Comparison of ENCODE assay signal across 1 cellular context in the genomic region with DNA sequence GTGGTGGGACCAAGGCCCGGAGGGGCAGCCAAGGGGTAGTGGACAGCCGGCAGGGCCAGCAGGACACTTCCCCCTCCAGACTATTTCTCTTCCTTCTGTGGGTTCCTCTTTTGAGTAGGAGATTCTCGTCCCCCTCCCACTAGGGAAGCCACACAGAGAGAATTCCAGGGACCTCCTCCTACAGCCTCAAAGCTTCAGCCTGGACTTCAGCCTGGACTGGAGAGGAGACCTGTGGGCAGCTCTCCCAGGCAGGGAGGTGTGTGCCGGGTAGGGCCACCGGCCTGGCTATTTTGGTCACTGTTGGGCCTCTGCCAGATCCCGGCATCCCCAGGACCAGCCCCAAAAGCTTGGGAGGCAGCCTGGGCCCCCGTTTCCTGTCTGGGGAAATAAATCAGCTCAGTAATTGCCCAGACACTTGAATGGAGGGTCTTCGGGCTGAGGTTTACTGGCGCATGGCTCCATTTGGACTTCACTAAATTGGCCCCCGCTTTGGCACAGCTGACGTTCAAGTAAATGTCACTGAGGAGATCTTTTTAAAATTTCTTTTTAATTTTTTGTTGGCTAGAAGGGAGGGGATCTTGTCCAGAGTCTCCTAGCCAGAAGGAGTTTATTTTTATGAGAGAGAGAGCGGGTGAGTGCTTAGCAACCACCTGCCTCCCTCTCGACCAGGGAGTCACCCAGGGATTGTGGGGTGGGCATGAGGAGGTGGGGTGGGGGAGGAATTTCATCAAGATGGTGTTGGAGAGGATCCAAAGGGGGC.
TF ChIP-seq lines count a peak whose summit lies in the region.

No MANE protein-coding gene starts in this region.

TF ChIP-seq in HepG2, 621 proteins besides CTCF, POLR2A, EP300 and RAD21 (continued from another document):
- TF ChIP-seq, protein P1, sequence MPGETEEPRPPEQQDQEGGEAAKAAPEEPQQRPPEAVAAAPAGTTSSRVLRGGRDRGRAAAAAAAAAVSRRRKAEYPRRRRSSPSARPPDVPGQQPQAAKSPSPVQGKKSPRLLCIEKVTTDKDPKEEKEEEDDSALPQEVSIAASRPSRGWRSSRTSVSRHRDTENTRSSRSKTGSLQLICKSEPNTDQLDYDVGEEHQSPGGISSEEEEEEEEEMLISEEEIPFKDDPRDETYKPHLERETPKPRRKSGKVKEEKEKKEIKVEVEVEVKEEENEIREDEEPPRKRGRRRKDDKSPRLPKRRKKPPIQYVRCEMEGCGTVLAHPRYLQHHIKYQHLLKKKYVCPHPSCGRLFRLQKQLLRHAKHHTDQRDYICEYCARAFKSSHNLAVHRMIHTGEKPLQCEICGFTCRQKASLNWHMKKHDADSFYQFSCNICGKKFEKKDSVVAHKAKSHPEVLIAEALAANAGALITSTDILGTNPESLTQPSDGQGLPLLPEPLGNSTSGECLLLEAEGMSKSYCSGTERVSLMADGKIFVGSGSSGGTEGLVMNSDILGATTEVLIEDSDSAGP (CRISPR knock-in tag; IDR thresholded peaks at IDR 0.05; ENCODE audit: borderline replicate concordance) = 0 out of 2 replicates have a peak, but pooled peaks have one; percentile 23
- TF ChIP-seq ASH2L (IDR thresholded peaks at IDR 0.05; ENCODE audit: insufficient read length, low read depth, low read length) (no peak), MEIS1 (CRISPR knock-in tag; IDR thresholded peaks at IDR 0.05; ENCODE audit: borderline replicate concordance) (peak; percentile 6; the same call in 1 of the 2 replicates), JDP2 (CRISPR knock-in tag; IDR thresholded peaks at IDR 0.05; ENCODE audit: borderline replicate concordance) (no peak), HNRNPL (IDR thresholded peaks at IDR 0.05; ENCODE audit: low read depth, low read length) (0 out of 2 replicates have a peak, but pooled peaks have one; percentile 12), SSRP1 (CRISPR knock-in tag; IDR thresholded peaks at IDR 0.05) (no peak), MXI1 (IDR thresholded peaks at IDR 0.05; ENCODE audit: borderline replicate concordance, low read depth, low read length) (0 out of 3 replicates have a peak, but pooled peaks have one; percentile 12), ZNF577 (CRISPR knock-in tag; IDR thresholded peaks at IDR 0.05; ENCODE audit: borderline replicate concordance, low read depth) (no peak), SETDB1 (CRISPR knock-in tag; IDR thresholded peaks at IDR 0.05; ENCODE audit: borderline replicate concordance) (no peak), ZNF883 (CRISPR knock-in tag; IDR thresholded peaks at IDR 0.05; ENCODE audit: not compliant biosample characterization) (no peak), CHD4 (IDR thresholded peaks at IDR 0.05; ENCODE audit: borderline replicate concordance, low read length) (no peak), FOXK2 (IDR thresholded peaks at IDR 0.05) (no peak), SOX6 (IDR thresholded peaks at IDR 0.05) (no peak), SOX6 (CRISPR knock-in tag; IDR thresholded peaks at IDR 0.05) (0 out of 2 replicates have a peak, but pooled peaks have one; percentile 8), ZNF788 (CRISPR knock-in tag; IDR thresholded peaks at IDR 0.05; ENCODE audit: borderline replicate concordance) (no peak), MEF2D (CRISPR knock-in tag; IDR thresholded peaks at IDR 0.05) (0 out of 2 replicates have a peak, but pooled peaks have one; percentile 24), TEAD3 (CRISPR knock-in tag; optimal IDR thresholded peaks at IDR 0.05; ENCODE audit: borderline replicate concordance) (peak; percentile 39)
- TF ChIP-seq, protein P2, sequence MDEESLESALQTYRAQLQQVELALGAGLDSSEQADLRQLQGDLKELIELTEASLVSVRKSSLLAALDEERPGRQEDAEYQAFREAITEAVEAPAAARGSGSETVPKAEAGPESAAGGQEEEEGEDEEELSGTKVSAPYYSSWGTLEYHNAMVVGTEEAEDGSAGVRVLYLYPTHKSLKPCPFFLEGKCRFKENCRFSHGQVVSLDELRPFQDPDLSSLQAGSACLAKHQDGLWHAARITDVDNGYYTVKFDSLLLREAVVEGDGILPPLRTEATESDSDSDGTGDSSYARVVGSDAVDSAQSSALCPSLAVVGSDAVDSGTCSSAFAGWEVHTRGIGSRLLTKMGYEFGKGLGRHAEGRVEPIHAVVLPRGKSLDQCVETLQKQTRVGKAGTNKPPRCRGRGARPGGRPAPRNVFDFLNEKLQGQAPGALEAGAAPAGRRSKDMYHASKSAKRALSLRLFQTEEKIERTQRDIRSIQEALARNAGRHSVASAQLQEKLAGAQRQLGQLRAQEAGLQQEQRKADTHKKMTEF (CRISPR knock-in tag; IDR thresholded peaks at IDR 0.05) = 0 out of 2 replicates have a peak, but pooled peaks have one; percentile 30
- TF ChIP-seq, protein P3, sequence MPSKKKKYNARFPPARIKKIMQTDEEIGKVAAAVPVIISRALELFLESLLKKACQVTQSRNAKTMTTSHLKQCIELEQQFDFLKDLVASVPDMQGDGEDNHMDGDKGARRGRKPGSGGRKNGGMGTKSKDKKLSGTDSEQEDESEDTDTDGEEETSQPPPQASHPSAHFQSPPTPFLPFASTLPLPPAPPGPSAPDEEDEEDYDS (CRISPR knock-in tag; IDR thresholded peaks at IDR 0.05) = 0 out of 2 replicates have a peak, but pooled peaks have one; percentile 11
- TF ChIP-seq, protein P4, sequence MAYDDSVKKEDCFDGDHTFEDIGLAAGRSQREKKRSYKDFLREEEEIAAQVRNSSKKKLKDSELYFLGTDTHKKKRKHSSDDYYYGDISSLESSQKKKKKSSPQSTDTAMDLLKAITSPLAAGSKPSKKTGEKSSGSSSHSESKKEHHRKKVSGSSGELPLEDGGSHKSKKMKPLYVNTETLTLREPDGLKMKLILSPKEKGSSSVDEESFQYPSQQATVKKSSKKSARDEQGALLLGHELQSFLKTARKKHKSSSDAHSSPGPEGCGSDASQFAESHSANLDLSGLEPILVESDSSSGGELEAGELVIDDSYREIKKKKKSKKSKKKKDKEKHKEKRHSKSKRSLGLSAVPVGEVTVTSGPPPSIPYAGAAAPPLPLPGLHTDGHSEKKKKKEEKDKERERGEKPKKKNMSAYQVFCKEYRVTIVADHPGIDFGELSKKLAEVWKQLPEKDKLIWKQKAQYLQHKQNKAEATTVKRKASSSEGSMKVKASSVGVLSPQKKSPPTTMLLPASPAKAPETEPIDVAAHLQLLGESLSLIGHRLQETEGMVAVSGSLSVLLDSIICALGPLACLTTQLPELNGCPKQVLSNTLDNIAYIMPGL (CRISPR knock-in tag; IDR thresholded peaks at IDR 0.05; ENCODE audit: borderline replicate concordance in 1 of 2, low read depth in 1 of 2) = 0 out of 4 replicates have a peak, but pooled peaks of 1 of the 2 experiments have one; percentile 5
- TF ChIP-seq, protein P5, sequence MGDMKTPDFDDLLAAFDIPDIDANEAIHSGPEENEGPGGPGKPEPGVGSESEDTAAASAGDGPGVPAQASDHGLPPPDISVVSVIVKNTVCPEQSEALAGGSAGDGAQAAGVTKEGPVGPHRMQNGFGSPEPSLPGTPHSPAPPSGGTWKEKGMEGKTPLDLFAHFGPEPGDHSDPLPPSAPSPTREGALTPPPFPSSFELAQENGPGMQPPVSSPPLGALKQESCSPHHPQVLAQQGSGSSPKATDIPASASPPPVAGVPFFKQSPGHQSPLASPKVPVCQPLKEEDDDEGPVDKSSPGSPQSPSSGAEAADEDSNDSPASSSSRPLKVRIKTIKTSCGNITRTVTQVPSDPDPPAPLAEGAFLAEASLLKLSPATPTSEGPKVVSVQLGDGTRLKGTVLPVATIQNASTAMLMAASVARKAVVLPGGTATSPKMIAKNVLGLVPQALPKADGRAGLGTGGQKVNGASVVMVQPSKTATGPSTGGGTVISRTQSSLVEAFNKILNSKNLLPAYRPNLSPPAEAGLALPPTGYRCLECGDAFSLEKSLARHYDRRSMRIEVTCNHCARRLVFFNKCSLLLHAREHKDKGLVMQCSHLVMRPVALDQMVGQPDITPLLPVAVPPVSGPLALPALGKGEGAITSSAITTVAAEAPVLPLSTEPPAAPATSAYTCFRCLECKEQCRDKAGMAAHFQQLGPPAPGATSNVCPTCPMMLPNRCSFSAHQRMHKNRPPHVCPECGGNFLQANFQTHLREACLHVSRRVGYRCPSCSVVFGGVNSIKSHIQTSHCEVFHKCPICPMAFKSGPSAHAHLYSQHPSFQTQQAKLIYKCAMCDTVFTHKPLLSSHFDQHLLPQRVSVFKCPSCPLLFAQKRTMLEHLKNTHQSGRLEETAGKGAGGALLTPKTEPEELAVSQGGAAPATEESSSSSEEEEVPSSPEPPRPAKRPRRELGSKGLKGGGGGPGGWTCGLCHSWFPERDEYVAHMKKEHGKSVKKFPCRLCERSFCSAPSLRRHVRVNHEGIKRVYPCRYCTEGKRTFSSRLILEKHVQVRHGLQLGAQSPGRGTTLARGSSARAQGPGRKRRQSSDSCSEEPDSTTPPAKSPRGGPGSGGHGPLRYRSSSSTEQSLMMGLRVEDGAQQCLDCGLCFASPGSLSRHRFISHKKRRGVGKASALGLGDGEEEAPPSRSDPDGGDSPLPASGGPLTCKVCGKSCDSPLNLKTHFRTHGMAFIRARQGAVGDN (CRISPR knock-in tag; IDR thresholded peaks at IDR 0.05) = 0 out of 2 replicates have a peak, but pooled peaks have one; percentile 4
- TF ChIP-seq, protein P6, sequence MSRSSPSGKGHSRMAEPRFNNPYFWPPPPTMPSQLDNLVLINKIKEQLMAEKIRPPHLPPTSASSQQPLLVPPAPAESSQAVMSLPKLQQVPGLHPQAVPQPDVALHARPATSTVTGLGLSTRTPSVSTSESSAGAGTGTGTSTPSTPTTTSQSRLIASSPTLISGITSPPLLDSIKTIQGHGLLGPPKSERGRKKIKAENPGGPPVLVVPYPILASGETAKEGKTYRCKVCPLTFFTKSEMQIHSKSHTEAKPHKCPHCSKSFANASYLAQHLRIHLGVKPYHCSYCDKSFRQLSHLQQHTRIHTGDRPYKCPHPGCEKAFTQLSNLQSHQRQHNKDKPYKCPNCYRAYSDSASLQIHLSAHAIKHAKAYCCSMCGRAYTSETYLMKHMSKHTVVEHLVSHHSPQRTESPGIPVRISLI (CRISPR knock-in tag; IDR thresholded peaks at IDR 0.05; ENCODE audit: borderline replicate concordance) = peak; percentile 20; the same call in 1 of the 2 replicates
